In genomic region chr14:91873476-91874265, GRCh38 we compare ENCODE assay signal across 8 cellular contexts. TPM values are rescaled to one million over a fixed set of nuclear protein-coding genes. Genes with fewer than 3 reads are reported as not detected.
DNase-seq lines count a peak whose midpoint lies in the region; ATAC-seq and TF ChIP-seq lines count a peak whose summit lies in the region.

No MANE protein-coding gene starts in this region.

- H3K27me3 Mint-ChIP-seq in natural killer cell (ENCODE audit: low read depth in 2 of 2) (no peaks in the 10 kb centered on the region), HFFc6 (ENCODE audit: insufficient read depth) (peaks cover 2% of the 10 kb centered on the region)

- in situ Hi-C loops in GM13976 (cut with MboI; ENCODE audit: low sequenced_read_pairs, unreplicated experiment): loop anchor here (25.0 kb wide), 1 partner anchor 211 kb away; no protein-coding TSS in a partner anchor

- intact Hi-C loops in natural killer cell (cut with micrococcal nuclease): no loop called here

- H3K36me3 Mint-ChIP-seq in natural killer cell (no peaks in the 10 kb centered on the region), HFFc6 (ENCODE audit: low read depth) (peaks cover 45% of the 10 kb centered on the region)

- H3K4me1 Mint-ChIP-seq in natural killer cell (peaks cover 60 to 67% of the 10 kb centered on the region in 2 donors), HFFc6 (ENCODE audit: low read depth) (peaks cover 7% of the 10 kb centered on the region; the same call in 1 of the 2 replicates)

- peak overlapping the region; percentile 79 to 86 for H3K27ac Mint-ChIP-seq in natural killer cell
- H3K27ac Mint-ChIP-seq in HFFc6: no peak overlapping the region

- TF ChIP-seq CTCF in GM13976 (IDR thresholded peaks at IDR 0.05; ENCODE audit: borderline replicate concordance, control extremely low read depth, extremely low read depth, insufficient read depth, missing control alignments): no peak
- no peak for TF ChIP-seq CTCF in natural killer cell (IDR thresholded peaks at IDR 0.05)
- no peak for TF ChIP-seq CTCF in HFFc6 (IDR thresholded peaks at IDR 0.05)

- no peaks in the 10 kb centered on the region for H3K9me3 Mint-ChIP-seq in natural killer cell
- no peaks in the 10 kb centered on the region for H3K9me3 Mint-ChIP-seq in HFFc6

- ATAC-seq in GM21737 (IDR thresholded peaks at IDR 0.05; ENCODE audit: unreplicated experiment): peak; percentile 83
- peak; percentile 74 to 88 (median 82) for ATAC-seq in natural killer cell

- DNase-seq in GM13976 (ENCODE audit: low spot score) (peak; percentile 56), NCI-H2029 treated with DMSO at 0.1 percent for 48 hours (lab: John Stamatoyannopoulos, UW) (peak; percentile 51), natural killer cell (peak; percentile 61), SKM-1 treated with dmso at 0.1 percent for 144 hours (lab: John Stamatoyannopoulos, UW; ENCODE audit: unreplicated experiment) (no peak), HFFc6 (no peak), NCI-H2227 treated with DMSO at 0.1 percent for 48 hours (lab: John Stamatoyannopoulos, UW) (no peak)
- peak; percentile 75 for DNase-seq in activated effector memory CD4-positive, alpha-beta T cell treated with Interleukin-2 at 50 U/mL for 16 hours

- peak overlapping the region; percentile 76 for H3K4me3 Mint-ChIP-seq in natural killer cell
- H3K4me3 Mint-ChIP-seq in HFFc6: no peak overlapping the region

RNA-seq across cellular contexts. Expression of gene TC2N, which starts 6.3 kb away (rescaled TPM):
- 100 to 1,000 TPM in 2 of 3 donors, 10 to 100 TPM in 1; 83.1 to 157 (median 126) TPM for total RNA-seq in natural killer cell
- total RNA-seq in HFFc6 (2021; fragmentation: NEBNext Ultra II Directional; extraction: Animal tissue kit (Norgen Biotek cat#: 25700)): under 1 TPM; 0.10 to 0.71 (median 0.33) TPM

Comparison
In these comparisons a context has a peak if more than half of its experiments do, and no peak if none do; other contexts are left out.
1. DNase-seq: peak in GM13976 (single experiment), NCI-H2029 treated with DMSO at 0.1 percent for 48 hours (single experiment), activated effector memory CD4-positive, alpha-beta T cell treated with Interleukin-2 at 50 U/mL for 16 hours (single experiment) and natural killer cell (single experiment); none in SKM-1 treated with dmso at 0.1 percent for 144 hours (single experiment), HFFc6 (single experiment) and NCI-H2227 treated with DMSO at 0.1 percent for 48 hours (single experiment).
2. RNA of gene TC2N, which starts 6.3 kb away (total RNA-seq): 83.1 to 157 TPM in natural killer cell; 0.10 to 0.71 TPM in HFFc6; every median in the first group is over 10 times any median in the second.